In the genomic region with DNA sequence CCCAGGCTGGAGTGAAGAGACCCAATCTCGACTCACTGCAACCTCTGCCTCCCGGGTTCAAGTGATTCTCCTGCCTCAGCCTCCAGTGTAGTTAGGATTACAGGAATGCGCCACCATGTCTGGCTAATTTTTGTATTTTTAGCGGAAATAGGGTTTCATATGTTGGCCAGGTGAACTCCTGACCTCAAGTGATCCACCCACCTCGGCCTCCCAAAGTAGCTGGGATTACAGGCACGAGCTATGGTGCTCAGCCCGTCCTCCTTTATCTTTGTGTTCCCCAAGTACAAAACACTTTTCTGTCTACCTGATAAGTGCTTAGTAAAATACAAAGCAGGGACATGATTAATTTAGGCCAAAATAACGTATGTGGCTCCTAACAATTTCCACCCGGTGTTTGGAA, we compare ENCODE assay signal across 9 cellular contexts.
DNase-seq lines count a peak whose midpoint lies in the region; ATAC-seq, FAIRE-seq and TF ChIP-seq lines count a peak whose summit lies in the region.
"Had no signal": no experiment of that assay in that cellular context is flagged by ENCODE, and none has a peak within 500 bp of the region (broad histone marks: within the 10 kb centered on the region; RNA-seq: fewer than 3 reads in every experiment).

No MANE protein-coding gene starts in this region.

- H4K20me1 ChIP-seq in keratinocyte (ENCODE audit: control insufficient read depth, extremely low read depth, insufficient read depth, low read length), result no peaks in the 10 kb centered on the region

- H3K9me3 Mint-ChIP-seq in activated T-cell treated with anti-CD3 and anti-CD28 coated beads, Interleukin-2, amount 50 U/mL, for 4 hours, result no peaks in the 10 kb centered on the region
- no peaks in the 10 kb centered on the region for H3K9me3 Mint-ChIP-seq in activated CD8-positive, alpha-beta T cell treated with anti-CD3 and anti-CD28 coated beads for 36 hours

- POLR2A ChIA-PET in activated CD8-positive, alpha-beta T cell treated with anti-CD3 and anti-CD28 coated beads for 36 hours (lab: Charles Lee), result interaction anchor here (0.6 to 12.9 kb wide), 6 partner anchors 19 to 97 kb away, joined by 3 to 158 read pairs (median 50); partner anchors contain the start of gene STK17B

- H3K27me3 Mint-ChIP-seq in activated T-cell treated with anti-CD3 and anti-CD28 coated beads, Interleukin-2, amount 50 U/mL, for 4 hours (ENCODE audit: low read depth), result no peaks in the 10 kb centered on the region
- H3K27me3 Mint-ChIP-seq in activated CD8-positive, alpha-beta T cell treated with anti-CD3 and anti-CD28 coated beads for 36 hours, result no peaks in the 10 kb centered on the region

- H3K4me3 ChIP-seq in keratinocyte (ENCODE audit: control insufficient read depth in 2 of 3, extremely low read depth in 1 of 3, insufficient read depth in 2 of 3, low read depth in 1 of 3, low read length in 3 of 3), result peak overlapping the region in 1 of 3 experiments; percentile 7
- no peak overlapping the region for H3K4me3 ChIP-seq in thymus (ENCODE audit: low read length)
- H3K4me3 ChIP-seq in kidney (ENCODE audit: low read length in 2 of 2), result no peak overlapping the region

- peak overlapping the region; percentile 75 for H2AFZ ChIP-seq in keratinocyte (ENCODE audit: control insufficient read depth, low read length)

- TF ChIP-seq CTCF in activated CD8-positive, alpha-beta T cell treated with anti-CD3 and anti-CD28 coated beads for 36 hours (IDR thresholded peaks at IDR 0.05), result no peak
- TF ChIP-seq CTCF in keratinocyte (optimal IDR thresholded peaks at IDR 0.05 in 1 of 3, IDR thresholded peaks at IDR 0.05 in 1 of 3, conservative IDR thresholded peaks at IDR 0.05 in 1 of 3; ENCODE audit: extremely low read depth in 1 of 3, insufficient read depth in 2 of 3, low read length in 3 of 3), result no peak
- TF ChIP-seq CTCF in kidney (IDR thresholded peaks at IDR 0.05; ENCODE audit: borderline replicate concordance, extremely low read depth, insufficient read depth), result no peak

- H3K9ac ChIP-seq in keratinocyte (ENCODE audit: control insufficient read depth, extremely low read depth, insufficient read depth, low read length) (peak overlapping the region; percentile 35), kidney (ENCODE audit: low read length in 2 of 2) (no peak overlapping the region)

- peak overlapping the region; percentile 72 for H3K4me2 ChIP-seq in keratinocyte (ENCODE audit: control insufficient read depth, extremely low read depth, insufficient read depth, low read depth, low read length)

- no peaks in the 10 kb centered on the region for H3K36me3 ChIP-seq in keratinocyte (ENCODE audit: control insufficient read depth in 2 of 2, extremely low read depth in 1 of 2, insufficient read depth in 2 of 2, low read length in 2 of 2)
- no peaks in the 10 kb centered on the region for H3K36me3 ChIP-seq in thymus (ENCODE audit: control insufficient read depth, insufficient read depth)
- H3K36me3 ChIP-seq in kidney (ENCODE audit: control insufficient read depth in 1 of 2, insufficient read depth in 2 of 2, low read length in 2 of 2), result no peaks in the 10 kb centered on the region

- WGBS in thymus, result 86% methylated on average over 9 of the region's 9 CpGs

- no peaks in the 10 kb centered on the region for H3K79me2 ChIP-seq in keratinocyte (ENCODE audit: control insufficient read depth, insufficient read depth, low read length)

- H3K9me3 ChIP-seq in keratinocyte (ENCODE audit: control insufficient read depth, low read depth, low read length), result no peaks in the 10 kb centered on the region
- no peaks in the 10 kb centered on the region for H3K9me3 ChIP-seq in thymus (ENCODE audit: control insufficient read depth)
- H3K9me3 ChIP-seq in kidney (ENCODE audit: control insufficient read depth in 1 of 2, low read length in 2 of 2), result no peaks in the 10 kb centered on the region
- H3K9me3 ChIP-seq: heart left ventricle had no signal

- ATAC-seq in activated T-cell treated with anti-CD3 and anti-CD28 coated beads, Interleukin-2, amount 50 U/mL, for 4 hours, result no peak
- ATAC-seq in activated CD8-positive, alpha-beta T cell treated with anti-CD3 and anti-CD28 coated beads for 36 hours, result no peak
- ATAC-seq in HG02571 (IDR thresholded peaks at IDR 0.05; ENCODE audit: unreplicated experiment), result no peak

- dilution Hi-C loops in keratinocyte (cut with MboI; ENCODE audit: extremely low pct_ligation_motif_present, low sequenced_read_pairs), result no loop called here

- H3K4me1 Mint-ChIP-seq in activated T-cell treated with anti-CD3 and anti-CD28 coated beads, Interleukin-2, amount 50 U/mL, for 4 hours (ENCODE audit: low read depth), result peaks cover 80% of the 10 kb centered on the region
- H3K4me1 Mint-ChIP-seq in activated CD8-positive, alpha-beta T cell treated with anti-CD3 and anti-CD28 coated beads for 36 hours (ENCODE audit: low read depth), result peaks cover 80% of the 10 kb centered on the region

- DNase-seq in activated T-cell treated with anti-CD3 and anti-CD28 coated beads, Interleukin-2, amount 50 U/mL, for 4 hours, result no peak
- DNase-seq in activated T-cell treated with anti-CD3 and anti-CD28 coated beads, Interleukin-2, amount 50 U/mL, for 48 hours, result no peak
- DNase-seq in activated CD8-positive, alpha-beta T cell treated with anti-CD3 and anti-CD28 coated beads for 36 hours, result no peak
- DNase-seq in keratinocyte (ENCODE audit: low read depth, low spot score), result no peak
- DNase-seq in kidney, result no peak
- no peak for DNase-seq in NCI-H748 (lab: John Stamatoyannopoulos, UW; ENCODE audit: unreplicated experiment)
- DNase-seq: heart left ventricle had no signal

- CTCF ChIA-PET in activated CD8-positive, alpha-beta T cell treated with anti-CD3 and anti-CD28 coated beads for 36 hours (lab: Charles Lee), result interaction anchor here (0.6 to 4.7 kb wide), 2 partner anchors 13 to 86 kb away, joined by 3 to 31 read pairs; no protein-coding TSS in a partner anchor

- peak overlapping the region; percentile 80 for H3K4me3 Mint-ChIP-seq in activated T-cell treated with anti-CD3 and anti-CD28 coated beads, Interleukin-2, amount 50 U/mL, for 4 hours
- peak overlapping the region; percentile 67 for H3K4me3 Mint-ChIP-seq in activated CD8-positive, alpha-beta T cell treated with anti-CD3 and anti-CD28 coated beads for 36 hours

- FAIRE-seq in keratinocyte (lab: Jason Lieb, UNC) (no peak), kidney (lab: Jason Lieb, UNC) (no peak)

- H3K9me1 ChIP-seq in keratinocyte (ENCODE audit: control insufficient read depth, extremely low read depth, insufficient read depth, low read length), result no peaks in the 10 kb centered on the region

- H3K27me3 ChIP-seq in keratinocyte (ENCODE audit: control insufficient read depth, extremely low read depth, insufficient read depth, low read length) (no peaks in the 10 kb centered on the region), thymus (ENCODE audit: control insufficient read depth, insufficient read depth) (no peaks in the 10 kb centered on the region)
- H3K27me3 ChIP-seq: heart left ventricle had no signal

- intact Hi-C loops in activated CD8-positive, alpha-beta T cell treated with anti-CD3 and anti-CD28 coated beads for 36 hours (cut with micrococcal nuclease), result loop anchor here (5.0 kb wide), 1 partner anchor 90 kb away; the partner anchor contains the start of gene STK17B
- intact Hi-C loops in kidney (cut with DNase I), result no loop called here

- no peaks in the 10 kb centered on the region for H3K36me3 Mint-ChIP-seq in activated T-cell treated with anti-CD3 and anti-CD28 coated beads, Interleukin-2, amount 50 U/mL, for 4 hours (ENCODE audit: insufficient read depth)
- peaks cover 10% of the 10 kb centered on the region for H3K36me3 Mint-ChIP-seq in activated CD8-positive, alpha-beta T cell treated with anti-CD3 and anti-CD28 coated beads for 36 hours (ENCODE audit: low read depth)

- H3K27ac Mint-ChIP-seq in activated CD8-positive, alpha-beta T cell treated with anti-CD3 and anti-CD28 coated beads for 36 hours, result peak overlapping the region; percentile 90

- peak overlapping the region; percentile 63 for H3K27ac ChIP-seq in keratinocyte (ENCODE audit: control insufficient read depth, insufficient read depth, low read length)
- peak overlapping the region; percentile 80 for H3K27ac ChIP-seq in thymus (ENCODE audit: low read depth)
- no peak overlapping the region for H3K27ac ChIP-seq in kidney (ENCODE audit: low read depth in 2 of 2, low read length in 2 of 2)

- H3K4me1 ChIP-seq in keratinocyte (ENCODE audit: control insufficient read depth, extremely low read depth, insufficient read depth, low read length) (peaks cover 60% of the 10 kb centered on the region), thymus (ENCODE audit: control insufficient read depth, insufficient read depth, low read length) (peaks cover 10% of the 10 kb centered on the region), kidney (ENCODE audit: control insufficient read depth in 1 of 2, insufficient read depth in 1 of 2, low read depth in 1 of 2, low read length in 2 of 2) (no peaks in the 10 kb centered on the region)

Comparison
In these comparisons a context has a peak if more than half of its experiments do, and no peak if none do; other contexts are left out.
1. H3K27ac ChIP-seq: peak in keratinocyte (single experiment) and thymus (single experiment); none in kidney (0 of 2).